ENCODE assay signal across 1 cellular context in the genomic region with DNA sequence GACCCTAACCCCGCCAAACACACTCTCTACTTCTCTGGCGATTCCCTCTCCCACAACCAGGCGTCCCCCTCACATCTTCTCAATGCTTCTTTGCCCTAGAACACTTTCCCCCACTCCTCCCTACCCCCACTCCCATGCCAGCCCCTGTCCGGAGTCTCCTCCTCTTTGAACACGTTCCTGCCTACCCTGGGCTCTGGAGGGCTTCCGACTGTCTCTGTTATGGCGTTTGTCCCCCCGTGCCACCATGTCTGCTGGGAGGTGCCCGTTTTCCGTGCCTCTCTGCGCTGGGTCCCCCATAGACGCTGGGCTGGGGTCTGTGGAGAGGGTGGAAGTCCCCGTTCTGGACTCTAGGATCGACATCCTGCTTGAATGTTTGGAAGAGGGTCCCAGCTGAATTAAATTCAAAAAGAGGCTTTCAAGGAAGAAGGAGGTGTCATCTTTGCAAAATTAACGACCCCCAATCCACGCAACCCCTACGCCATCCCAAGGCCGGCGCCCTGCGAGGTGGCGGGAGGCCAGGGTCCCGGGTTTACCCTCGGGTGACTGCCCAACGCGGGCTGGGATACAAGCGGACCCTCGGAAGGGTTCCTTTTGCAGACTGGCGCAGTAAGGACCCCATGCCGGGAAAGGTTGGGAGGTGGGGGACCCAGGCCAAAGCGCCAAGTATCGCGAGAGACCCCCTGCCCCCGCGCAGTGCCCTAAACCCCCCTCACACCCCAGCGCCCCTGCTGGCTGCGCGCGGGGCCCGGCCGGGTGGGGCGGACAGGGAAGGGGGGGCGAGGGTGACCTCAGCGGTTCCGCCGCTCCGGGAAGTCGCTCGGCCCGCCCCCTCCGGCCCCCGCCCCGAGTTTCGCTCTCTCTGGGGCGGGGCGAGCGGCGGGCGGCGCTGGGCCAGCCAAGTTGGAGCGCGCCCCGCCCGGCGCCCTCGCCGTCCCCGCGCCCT.
TF ChIP-seq lines count a peak whose summit lies in the region.

No MANE protein-coding gene starts in this region.

TF ChIP-seq in H1, 55 proteins besides CTCF, POLR2A, EP300 and RAD21 (continues in another document):
- TF ChIP-seq MAX (IDR thresholded peaks at IDR 0.05) (peak; percentile 41), TAF7 (optimal IDR thresholded peaks at IDR 0.05; ENCODE audit: borderline replicate concordance, low read depth, low read length) (peak; percentile 24), SP1 (IDR thresholded peaks at IDR 0.05; ENCODE audit: low read depth, low read length) (no peak), KDM5A (IDR thresholded peaks at IDR 0.05; ENCODE audit: low read length) (no peak), BACH1 (IDR thresholded peaks at IDR 0.05; ENCODE audit: low read length) (no peak), BRCA1 (IDR thresholded peaks at IDR 0.05; ENCODE audit: low read depth, low read length) (peak; percentile 73), EZH2 (IDR thresholded peaks at IDR 0.05; ENCODE audit: low read depth, low read length, severe bottlenecking) (peak; percentile 33), NRF1 (IDR thresholded peaks at IDR 0.05; ENCODE audit: low read depth, low read length) (no peak), KDM4A (IDR thresholded peaks at IDR 0.05; ENCODE audit: low read depth, low read length, severe bottlenecking) (peak; percentile 29), CHD1 (IDR thresholded peaks at IDR 0.05; ENCODE audit: low read depth, low read length) (no peak), HDAC6 (IDR thresholded peaks at IDR 0.05; ENCODE audit: low read depth, low read length) (no peak), PHF8 (conservative IDR thresholded peaks at IDR 0.05; ENCODE audit: low read depth, low read length) (no peak), CHD7 (IDR thresholded peaks at IDR 0.05; ENCODE audit: insufficient replicate concordance, low read length) (no peak), SIX5 (IDR thresholded peaks at IDR 0.05; ENCODE audit: low read depth, low read length) (no peak), SRF (IDR thresholded peaks at IDR 0.05; ENCODE audit: low read depth, low read length) (no peak), YY1 (IDR thresholded peaks at IDR 0.05; ENCODE audit: low read depth, low read length) (peak; percentile 27; the same call in 1 of the 2 replicates), NANOG (IDR thresholded peaks at IDR 0.05; ENCODE audit: insufficient read depth, low read depth, low read length, poor library complexity, severe bottlenecking) (no peak), RBBP5 (IDR thresholded peaks at IDR 0.05; ENCODE audit: borderline replicate concordance, low read depth, low read length) (0 out of 2 replicates have a peak, but pooled peaks have one; percentile 51), ATF3 (IDR thresholded peaks at IDR 0.05; ENCODE audit: insufficient read depth, low read depth, low read length) (no peak), SIRT6 (IDR thresholded peaks at IDR 0.05; ENCODE audit: low read length) (no peak), GTF2F1 (IDR thresholded peaks at IDR 0.05; ENCODE audit: borderline replicate concordance, low read depth, low read length) (no peak), RFX5 (IDR thresholded peaks at IDR 0.05; ENCODE audit: borderline replicate concordance, low read depth, low read length) (no peak), TAF1 (IDR thresholded peaks at IDR 0.05; ENCODE audit: low read depth, low read length) (0 out of 2 replicates have a peak, but pooled peaks have one; percentile 41), E2F6 (IDR thresholded peaks at IDR 0.05) (0 out of 2 replicates have a peak, but pooled peaks have one; percentile 9), TCF12 (IDR thresholded peaks at IDR 0.05; ENCODE audit: low read depth, low read length) (no peak), TBP (IDR thresholded peaks at IDR 0.05; ENCODE audit: low read depth, low read length) (no peak), ASH2L (IDR thresholded peaks at IDR 0.05; ENCODE audit: low read length) (no peak), CREB1 (IDR thresholded peaks at IDR 0.05) (peak; percentile 29; the same call in 1 of the 2 replicates), CHD2 (IDR thresholded peaks at IDR 0.05; ENCODE audit: low read length) (peak; percentile 96), POU5F1 (IDR thresholded peaks at IDR 0.05; ENCODE audit: low read depth, low read length) (no peak), HDAC2 (IDR thresholded peaks at IDR 0.05; ENCODE audit: borderline replicate concordance in 1 of 2, low read depth in 2 of 2, low read length in 2 of 2) (peak in 1 of 2 experiments; percentile 6; a peak in 1 of 4 replicates), CBX8 (IDR thresholded peaks at IDR 0.05; ENCODE audit: borderline replicate concordance, low read depth, low read length) (no peak), RXRA (IDR thresholded peaks at IDR 0.05; ENCODE audit: insufficient read depth, low read depth, low read length) (no peak), SP4 (IDR thresholded peaks at IDR 0.05; ENCODE audit: low read length) (no peak), POLR2AphosphoS5 (IDR thresholded peaks at IDR 0.05; ENCODE audit: low read depth, low read length) (no peak), GABPA (IDR thresholded peaks at IDR 0.05; ENCODE audit: borderline replicate concordance, insufficient read depth, low read length) (no peak), CTBP2 (IDR thresholded peaks at IDR 0.05; ENCODE audit: borderline replicate concordance, insufficient read depth, insufficient read length, low read length) (no peak), SIN3A (conservative IDR thresholded peaks at IDR 0.05 in 1 of 2, IDR thresholded peaks at IDR 0.05 in 1 of 2; ENCODE audit: low read depth in 1 of 2, low read length in 2 of 2) (peak; percentile 26 to 42; a peak in 2 of 4 replicates), KDM1A (IDR thresholded peaks at IDR 0.05; ENCODE audit: borderline replicate concordance, low read length) (no peak), CEBPB (IDR thresholded peaks at IDR 0.05; ENCODE audit: low read depth, low read length) (no peak), ZNF274 (IDR thresholded peaks at IDR 0.05; ENCODE audit: borderline replicate concordance, extremely low read depth, low read length) (no peak), FOSL1 (IDR thresholded peaks at IDR 0.05; ENCODE audit: insufficient read depth, low read depth, low read length) (no peak), SP2 (IDR thresholded peaks at IDR 0.05; ENCODE audit: low read length) (no peak), SUZ12 (IDR thresholded peaks at IDR 0.05; ENCODE audit: low read length) (no peak; the same call in 1 of the 2 replicates), EGR1 (IDR thresholded peaks at IDR 0.05; ENCODE audit: borderline replicate concordance, low read depth, low read length) (no peak), JUN (IDR thresholded peaks at IDR 0.05; ENCODE audit: low read depth, low read length) (no peak), MAFK (IDR thresholded peaks at IDR 0.05; ENCODE audit: low read depth, low read length) (no peak), BCL11A (IDR thresholded peaks at IDR 0.05; ENCODE audit: low read depth in 2 of 2, low read length in 2 of 2) (no peak), CBX5 (IDR thresholded peaks at IDR 0.05; ENCODE audit: low read depth, low read length) (no peak), TEAD4 (IDR thresholded peaks at IDR 0.05; ENCODE audit: low read depth, low read length) (no peak), RNF2 (IDR thresholded peaks at IDR 0.05; ENCODE audit: borderline replicate concordance, low read depth, low read length, missing control alignments, poor library complexity, severe bottlenecking) (no peak), SAP30 (IDR thresholded peaks at IDR 0.05; ENCODE audit: insufficient read depth, insufficient replicate concordance, low read length) (no peak)
- TF ChIP-seq, protein P1, sequence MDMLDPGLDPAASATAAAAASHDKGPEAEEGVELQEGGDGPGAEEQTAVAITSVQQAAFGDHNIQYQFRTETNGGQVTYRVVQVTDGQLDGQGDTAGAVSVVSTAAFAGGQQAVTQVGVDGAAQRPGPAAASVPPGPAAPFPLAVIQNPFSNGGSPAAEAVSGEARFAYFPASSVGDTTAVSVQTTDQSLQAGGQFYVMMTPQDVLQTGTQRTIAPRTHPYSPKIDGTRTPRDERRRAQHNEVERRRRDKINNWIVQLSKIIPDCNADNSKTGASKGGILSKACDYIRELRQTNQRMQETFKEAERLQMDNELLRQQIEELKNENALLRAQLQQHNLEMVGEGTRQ (IDR thresholded peaks at IDR 0.05; ENCODE audit: low read length): no peak
- TF ChIP-seq, protein P2, sequence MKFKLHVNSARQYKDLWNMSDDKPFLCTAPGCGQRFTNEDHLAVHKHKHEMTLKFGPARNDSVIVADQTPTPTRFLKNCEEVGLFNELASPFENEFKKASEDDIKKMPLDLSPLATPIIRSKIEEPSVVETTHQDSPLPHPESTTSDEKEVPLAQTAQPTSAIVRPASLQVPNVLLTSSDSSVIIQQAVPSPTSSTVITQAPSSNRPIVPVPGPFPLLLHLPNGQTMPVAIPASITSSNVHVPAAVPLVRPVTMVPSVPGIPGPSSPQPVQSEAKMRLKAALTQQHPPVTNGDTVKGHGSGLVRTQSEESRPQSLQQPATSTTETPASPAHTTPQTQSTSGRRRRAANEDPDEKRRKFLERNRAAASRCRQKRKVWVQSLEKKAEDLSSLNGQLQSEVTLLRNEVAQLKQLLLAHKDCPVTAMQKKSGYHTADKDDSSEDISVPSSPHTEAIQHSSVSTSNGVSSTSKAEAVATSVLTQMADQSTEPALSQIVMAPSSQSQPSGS (IDR thresholded peaks at IDR 0.05; ENCODE audit: low read length): no peak
